ENCODE assay signal across 1 cellular context in genomic region chr11:61805146-61805545, GRCh38.
TF ChIP-seq lines count a peak whose summit lies in the region.

No MANE protein-coding gene starts in this region.

TF ChIP-seq in K562, 482 proteins besides CTCF, POLR2A, EP300 and RAD21:
- no peak for TF ChIP-seq ZNF395 (CRISPR knock-in tag; IDR thresholded peaks at IDR 0.05)
- peak; percentile 56 for TF ChIP-seq SUPT5H (IDR thresholded peaks at IDR 0.05)
- peak; percentile 27; the same call in 1 of the 2 replicates for TF ChIP-seq ZNF592 (IDR thresholded peaks at IDR 0.05)
